In the genomic region with DNA sequence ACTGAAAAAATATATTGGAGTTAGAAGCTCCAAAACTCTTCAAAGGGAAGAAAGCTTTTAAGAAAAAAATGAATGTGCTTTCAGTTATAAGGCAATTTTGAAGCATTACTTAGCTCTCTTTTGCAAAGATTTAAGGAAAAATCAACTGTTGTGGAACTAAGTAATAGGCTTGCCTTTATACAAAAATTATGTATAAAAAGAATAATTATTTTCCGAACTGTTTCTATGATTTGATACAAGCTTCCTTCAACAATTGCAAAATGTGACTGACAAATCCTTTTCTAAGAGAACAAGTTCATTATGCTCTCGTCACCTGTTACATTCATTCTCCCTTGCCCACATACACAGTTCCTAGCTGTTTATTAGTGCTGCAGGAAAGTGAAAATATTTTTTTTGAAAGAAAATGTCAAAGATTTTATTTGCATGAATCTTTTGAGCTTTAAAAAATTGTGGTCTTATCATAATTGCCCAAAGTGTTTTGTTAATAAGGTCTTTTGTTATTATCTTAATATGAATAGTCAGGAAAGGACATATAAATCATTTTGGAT, we compare ENCODE assay signal across 9 cellular contexts.
DNase-seq lines count a peak whose midpoint lies in the region; TF ChIP-seq lines count a peak whose summit lies in the region.
"Had no signal": no experiment of that assay in that cellular context is flagged by ENCODE, and none has a peak within 500 bp of the region (broad histone marks: within the 10 kb centered on the region; RNA-seq: fewer than 3 reads in every experiment).

No MANE protein-coding gene starts in this region.

- DNase-seq in HFFc6 (no peak), ascending aorta (ENCODE audit: low spot score in 2 of 2) (no peak), stomach (no peak), WERI-Rb-1 (no peak), DMS 273 treated with DMSO at 0.1 percent for 48 hours (lab: John Stamatoyannopoulos, UW) (no peak), DMS153 treated with DMSO at 0.1 percent for 48 hours (lab: John Stamatoyannopoulos, UW; ENCODE audit: unreplicated experiment) (no peak), mesenteric fat pad (ENCODE audit: low spot score) (no peak)
- DNase-seq: glutamatergic neuron had no signal

- H3K27me3 ChIP-seq in ascending aorta (no peaks in the 10 kb centered on the region), iPS-20b (ENCODE audit: insufficient read depth, low read length) (no peaks in the 10 kb centered on the region), stomach (no peaks in the 10 kb centered on the region), WERI-Rb-1 (ENCODE audit: insufficient read depth, low read depth, severe bottlenecking) (no peaks in the 10 kb centered on the region)

- no peak for TF ChIP-seq EP300 in stomach (IDR thresholded peaks at IDR 0.05)

- peaks cover 59% of the 10 kb centered on the region for H3K4me1 Mint-ChIP-seq in HFFc6 (ENCODE audit: low read depth)

- 39 to 71% (median 64%) methylated on average over 2 of the region's 2 CpGs for WGBS in stomach, 5 donors

- TF ChIP-seq CTCF in HFFc6 (IDR thresholded peaks at IDR 0.05) (no peak), ascending aorta (IDR thresholded peaks at IDR 0.05) (no peak), stomach (IDR thresholded peaks at IDR 0.05) (no peak), WERI-Rb-1 (IDR thresholded peaks at IDR 0.05; ENCODE audit: low read depth, low read length) (no peak)

- H3K4me1 ChIP-seq in ascending aorta (no peaks in the 10 kb centered on the region), iPS-20b (ENCODE audit: insufficient read depth, low read length) (peaks cover 7% of the 10 kb centered on the region; the same call in 1 of the 2 replicates), stomach (peaks cover 0 to 22% (median 3%) of the 10 kb centered on the region in 4 donors)

- H3K27ac ChIP-seq in ascending aorta (peak overlapping the region; percentile 73 to 76), iPS-20b (ENCODE audit: low read length) (no peak overlapping the region), stomach (peak overlapping the region in 4 of 5 donors; percentile 27 to 80 (median 75)), WERI-Rb-1 (no peak overlapping the region)

- peak overlapping the region; percentile 58; the same call in 1 of the 2 replicates for H3K9ac ChIP-seq in iPS-20b (ENCODE audit: low read depth, low read length)

- no peaks in the 10 kb centered on the region for H3K9me3 ChIP-seq in ascending aorta
- H3K9me3 ChIP-seq in iPS-20b (ENCODE audit: insufficient read depth, low read depth, low read length), result 0 out of 2 replicates have a peak, but pooled peaks cover 4% of the 10 kb centered on the region
- H3K9me3 ChIP-seq in stomach, result no peaks in the 10 kb centered on the region
- no peaks in the 10 kb centered on the region for H3K9me3 ChIP-seq in WERI-Rb-1 (ENCODE audit: severe bottlenecking)

- H3K36me3 ChIP-seq in ascending aorta (no peaks in the 10 kb centered on the region), iPS-20b (ENCODE audit: insufficient read depth, low read depth, low read length) (no peaks in the 10 kb centered on the region), stomach (no peaks in the 10 kb centered on the region), WERI-Rb-1 (no peaks in the 10 kb centered on the region)

- H3K27ac Mint-ChIP-seq in HFFc6, result peak overlapping the region; percentile 94

- peak overlapping the region; percentile 90 for H3K4me3 Mint-ChIP-seq in HFFc6

- intact Hi-C loops in ascending aorta (cut with DNase I), result loop anchor here (2.0 to 10.0 kb wide), 2 partner anchors 17 to 111 kb away; no protein-coding TSS in a partner anchor
- intact Hi-C loops in stomach (cut with DNase I; ENCODE audit: low total_unique reads), result no loop called here

- TF ChIP-seq POLR2A in stomach (IDR thresholded peaks at IDR 0.05), result no peak

- H3K36me3 Mint-ChIP-seq in HFFc6 (ENCODE audit: low read depth), result peaks cover 17% of the 10 kb centered on the region

- no peaks in the 10 kb centered on the region for H3K9me3 Mint-ChIP-seq in HFFc6

- no peaks in the 10 kb centered on the region for H3K27me3 Mint-ChIP-seq in HFFc6 (ENCODE audit: insufficient read depth)

- H3K4me3 ChIP-seq in ascending aorta (peak overlapping the region; percentile 51 to 63), iPS-20b (ENCODE audit: low read length) (peak overlapping the region; percentile 52; the same call in 1 of the 2 replicates), stomach (peak overlapping the region in 3 of 4 donors; percentile 33 to 38 (median 37)), WERI-Rb-1 (ENCODE audit: low read depth, low read length) (no peak overlapping the region)

Comparison
In these comparisons a context has a peak if more than half of its experiments do, and no peak if none do; other contexts are left out.
1. H3K27ac ChIP-seq: peak in ascending aorta (2 of 2) and stomach (4 of 5); none in iPS-20b (single experiment) and WERI-Rb-1 (single experiment).